18 cellular contexts compared by ENCODE assay signal in genomic region chr19:54473983-54474382, GRCh38. TPM values are rescaled to one million over a fixed set of nuclear protein-coding genes. Genes with fewer than 3 reads are reported as not detected.
DNase-seq lines count a peak whose midpoint lies in the region; ATAC-seq, FAIRE-seq and TF ChIP-seq lines count a peak whose summit lies in the region.
"Had no signal": no experiment of that assay in that cellular context is flagged by ENCODE, and none has a peak within 500 bp of the region (broad histone marks: within the 10 kb centered on the region; RNA-seq: fewer than 3 reads in every experiment).

No MANE protein-coding gene starts in this region.

- H3K27me3 ChIP-seq in breast epithelium (no peaks in the 10 kb centered on the region), endothelial cell of umbilical vein (ENCODE audit: control insufficient read depth in 2 of 2, insufficient read depth in 2 of 2, low read length in 2 of 2) (no peaks in the 10 kb centered on the region), muscle layer of colon (ENCODE audit: control insufficient read depth in 1 of 2, insufficient read depth in 2 of 2, low read length in 2 of 2) (peaks cover 4 to 22% of the 10 kb centered on the region in 2 donors), upper lobe of right lung (peaks cover 24% of the 10 kb centered on the region)
- H3K27me3 ChIP-seq: ovary had no signal

- H3K4me2 ChIP-seq in endothelial cell of umbilical vein (ENCODE audit: insufficient read depth, low read length) = peak overlapping the region; percentile 57

- no peaks in the 10 kb centered on the region for H3K36me3 ChIP-seq in breast epithelium
- no peaks in the 10 kb centered on the region for H3K36me3 ChIP-seq in endothelial cell of umbilical vein (ENCODE audit: control insufficient read depth in 2 of 2, extremely low read depth in 1 of 2, insufficient read depth in 2 of 2, low read length in 2 of 2)
- no peaks in the 10 kb centered on the region for H3K36me3 ChIP-seq in muscle layer of colon (ENCODE audit: insufficient read depth, low read length)
- no peaks in the 10 kb centered on the region for H3K36me3 ChIP-seq in upper lobe of right lung
- H3K36me3 ChIP-seq: ovary had no signal

- FAIRE-seq in endothelial cell of umbilical vein (lab: Jason Lieb, UNC) (no peak), RCC 7860 (lab: Jason Lieb, UNC) (no peak)
- FAIRE-seq: bronchial epithelial cell had no signal

- H4K20me1 ChIP-seq in endothelial cell of umbilical vein (replicated peaks; ENCODE audit: control insufficient read depth, extremely low read depth, insufficient read depth, low read length) = no peaks in the 10 kb centered on the region

- peaks cover 18% of the 10 kb centered on the region for H3K4me1 Mint-ChIP-seq in MCF 10A (ENCODE audit: insufficient read depth, unreplicated experiment)
- H3K4me1 Mint-ChIP-seq in type B pancreatic cell (ENCODE audit: unreplicated experiment) = peaks cover 45% of the 10 kb centered on the region

- H3K4me3 Mint-ChIP-seq in MCF 10A (ENCODE audit: unreplicated experiment) (no peak overlapping the region), type B pancreatic cell (peak overlapping the region; percentile 88)
- H3K4me3 Mint-ChIP-seq: CD8-positive, alpha-beta memory T cell had no signal

- POLR2A ChIA-PET in MCF 10A (lab: Yijun Ruan, JAX) = no interaction called here
- POLR2A ChIA-PET in endothelial cell of umbilical vein (lab: Charles Lee) = interaction anchor here (1.4 kb wide), 2 partner anchors 10 to 12 kb away, joined by 4 to 6 read pairs; partner anchors contain the start of gene LENG9

- no peaks in the 10 kb centered on the region for H3K9me3 Mint-ChIP-seq in MCF 10A (ENCODE audit: unreplicated experiment)
- no peaks in the 10 kb centered on the region for H3K9me3 Mint-ChIP-seq in type B pancreatic cell
- H3K9me3 Mint-ChIP-seq: CD8-positive, alpha-beta memory T cell had no signal

- peak overlapping the region; percentile 71 to 83 for H3K27ac ChIP-seq in breast epithelium
- H3K27ac ChIP-seq in endothelial cell of umbilical vein (ENCODE audit: insufficient read depth, low read depth, low read length) = peak overlapping the region; percentile 68
- H3K27ac ChIP-seq in muscle layer of colon (ENCODE audit: low read depth, low read length) = peak overlapping the region; percentile 45
- no peak overlapping the region for H3K27ac ChIP-seq in upper lobe of right lung
- H3K27ac ChIP-seq: ovary, VCaP had no signal

- no peak overlapping the region for H3K27ac Mint-ChIP-seq in MCF 10A (ENCODE audit: low read depth, unreplicated experiment)
- H3K27ac Mint-ChIP-seq in type B pancreatic cell = peak overlapping the region; percentile 96

- TF ChIP-seq POLR2A in breast epithelium (IDR thresholded peaks at IDR 0.05) (no peak), endothelial cell of umbilical vein (IDR thresholded peaks at IDR 0.05; ENCODE audit: low read depth, low read length) (no peak)

- H3K4me3 ChIP-seq in breast epithelium = peak overlapping the region in 1 of 3 donors; percentile 65
- H3K4me3 ChIP-seq in endothelial cell of umbilical vein (replicated peaks in 1 of 3; ENCODE audit: insufficient read depth in 1 of 3, low read depth in 1 of 3, low read length in 3 of 3) = no peak overlapping the region
- H3K4me3 ChIP-seq in muscle layer of colon (ENCODE audit: low read depth in 1 of 2, low read length in 2 of 2) = no peak overlapping the region
- no peak overlapping the region for H3K4me3 ChIP-seq in upper lobe of right lung

- CTCF ChIA-PET in MCF 10A (lab: Yijun Ruan, JAX) (interaction anchor here (1.2 kb wide), 1 partner anchor 35 kb away, joined by 3 read pairs; no protein-coding TSS in a partner anchor), endothelial cell of umbilical vein (lab: Charles Lee) (interaction anchor here (1.0 to 1.7 kb wide), 5 partner anchors 8 to 444 kb away, joined by 3 to 21 read pairs (median 7); partner anchors contain the start of gene LENG9)

- intact Hi-C loops in breast epithelium (cut with DNase I; ENCODE audit: low total_unique reads) = loop anchor here (10.0 kb wide), 1 partner anchor 589 kb away; the partner anchor contains the start of gene PRKCG
- intact Hi-C loops in MCF 10A (cut with micrococcal nuclease) = no loop called here
- intact Hi-C loops in endothelial cell of umbilical vein (cut with micrococcal nuclease) = loop anchor here (1.0 kb wide), 1 partner anchor 49 kb away; no protein-coding TSS in a partner anchor
- intact Hi-C loops in upper lobe of right lung (cut with DNase I) = no loop called here

- H2AFZ ChIP-seq in endothelial cell of umbilical vein (ENCODE audit: low read depth, low read length) = peak overlapping the region; percentile 90

- no TSS peak for BruUV-seq in MCF 10A (replicated peaks; lab: Mats Ljungman, UMichigan)
- no TSS peak for BruUV-seq in endothelial cell of umbilical vein (replicated peaks; lab: Mats Ljungman, UMichigan)

- H3K4me1 ChIP-seq in breast epithelium (peaks cover 5 to 8% of the 10 kb centered on the region in 2 donors), endothelial cell of umbilical vein (ENCODE audit: control insufficient read depth, extremely low read depth, insufficient read depth, low read length) (peaks cover 35% of the 10 kb centered on the region), muscle layer of colon (ENCODE audit: insufficient read depth, low read length) (peaks cover 5% of the 10 kb centered on the region), upper lobe of right lung (peaks cover 30% of the 10 kb centered on the region)

- H3K9me1 ChIP-seq in endothelial cell of umbilical vein (replicated peaks; ENCODE audit: control insufficient read depth, extremely low read depth, insufficient read depth, low read length) = no peaks in the 10 kb centered on the region

- dilution Hi-C loops in endothelial cell of umbilical vein (cut with MboI; ENCODE audit: extremely low pct_ligation_motif_present, low sequenced_read_pairs) = no loop called here

- no peak for ATAC-seq in upper lobe of right lung

- DNase-seq in breast epithelium (ENCODE audit: low spot score in 2 of 2) (no peak), MCF 10A (ENCODE audit: unreplicated experiment) (no peak), endothelial cell of umbilical vein (ENCODE audit: low read depth, low spot score) (no peak), type B pancreatic cell (ENCODE audit: extremely low spot score, unreplicated experiment) (no peak), RCC 7860 (ENCODE audit: low spot score) (no peak), upper lobe of right lung (no peak)
- no peak for DNase-seq in activated naive CD4-positive, alpha-beta T cell treated with anti-CD3 and anti-CD28 coated beads, Interleukin-2, amount 50 U/mL, for 16 hours
- DNase-seq: 8988T; activated naive CD4-positive, alpha-beta T cell; CD8-positive, alpha-beta memory T cell; NCI-H1417; NCI-H345; stimulated activated CD8-positive, alpha-beta memory T cell treated with anti-CD3 and anti-CD28 coated beads, Interleukin-4, amount 100 ng/mL, for 48 hours had no signal

- peaks cover 1% of the 10 kb centered on the region for H3K79me2 ChIP-seq in endothelial cell of umbilical vein (ENCODE audit: control insufficient read depth, insufficient read depth, low read length)

- H3K9me3 ChIP-seq in breast epithelium (no peaks in the 10 kb centered on the region), endothelial cell of umbilical vein (replicated peaks; ENCODE audit: control insufficient read depth, insufficient read depth, low read length) (no peaks in the 10 kb centered on the region), muscle layer of colon (ENCODE audit: low read length) (no peaks in the 10 kb centered on the region), upper lobe of right lung (no peaks in the 10 kb centered on the region)
- H3K9me3 ChIP-seq: ovary had no signal

- no peak for TF ChIP-seq CTCF in breast epithelium (IDR thresholded peaks at IDR 0.05)
- TF ChIP-seq CTCF in MCF 10A (IDR thresholded peaks at IDR 0.05; ENCODE audit: unreplicated experiment) = no peak
- no peak for TF ChIP-seq CTCF in endothelial cell of umbilical vein (IDR thresholded peaks at IDR 0.05; ENCODE audit: extremely low read depth in 1 of 2, insufficient read depth in 1 of 2, low read depth in 1 of 2, low read length in 2 of 2)
- no peak for TF ChIP-seq CTCF in type B pancreatic cell (conservative IDR thresholded peaks at IDR 0.05)
- no peak for TF ChIP-seq CTCF in upper lobe of right lung (IDR thresholded peaks at IDR 0.05)

- H3K9ac ChIP-seq in endothelial cell of umbilical vein (replicated peaks; ENCODE audit: extremely low read depth, insufficient read depth, low read length) (no peak overlapping the region), muscle layer of colon (ENCODE audit: low read length) (no peak overlapping the region)

- H3K36me3 Mint-ChIP-seq in MCF 10A (ENCODE audit: insufficient read depth, unreplicated experiment) (no peaks in the 10 kb centered on the region), type B pancreatic cell (peaks cover 4% of the 10 kb centered on the region)
- H3K36me3 Mint-ChIP-seq: CD8-positive, alpha-beta memory T cell had no signal

- H3K27me3 Mint-ChIP-seq in MCF 10A (ENCODE audit: insufficient read depth, unreplicated experiment) (peaks cover 21% of the 10 kb centered on the region), type B pancreatic cell (peaks cover 35% of the 10 kb centered on the region)

RNA-seq across cellular contexts. Expression of gene CDC42EP5, which starts 0.9 kb away (rescaled TPM):
- total RNA-seq in breast epithelium (10 to 100 TPM in 2 of 3 donors, 1 to 10 TPM in 1; 8.8 to 40.6 (median 17.4) TPM), MCF 10A (2022) (3.0 TPM in 2 replicates), endothelial cell of umbilical vein (73.8 and 85.5 TPM in 2 replicates), type B pancreatic cell (ENCODE audit: low replicate concordance) (16.1 and 24.3 TPM in 2 replicates), upper lobe of right lung (38.2 TPM)
- 37.3 and 48.3 TPM in 2 replicates for polyA plus RNA-seq in endothelial cell of umbilical vein
- 10.6 and 30.3 TPM in 2 replicates for polyA plus RNA-seq in endothelial cell of umbilical vein (2011; cell fraction: cytosol; rRNA removed)
- polyA plus RNA-seq in endothelial cell of umbilical vein (2011; cell fraction: nucleus; rRNA removed) = 10.9 and 11.5 TPM in 2 replicates
- polyA plus RNA-seq in endothelial cell of umbilical vein (2012) = 16.2 and 50.4 TPM in 2 replicates
- polyA minus RNA-seq in endothelial cell of umbilical vein = 2.6 and 3.6 TPM in 2 replicates
- not detected for polyA minus RNA-seq in endothelial cell of umbilical vein (2011; cell fraction: cytosol; rRNA and poly(A)+ RNA removed)
- polyA minus RNA-seq in endothelial cell of umbilical vein (2011; cell fraction: nucleus; rRNA and poly(A)+ RNA removed) = 1.4 and 6.2 TPM in 2 replicates
- polyA plus RNA-seq: CD8-positive, alpha-beta memory T cell had no signal

RNA-seq across cellular contexts. Expression of gene LENG9, which starts 10.4 kb away (rescaled TPM):
- 1 to 10 TPM; 4.5 to 8.2 (median 4.8) TPM for total RNA-seq in breast epithelium
- 6.9 and 9.3 TPM in 2 replicates for total RNA-seq in MCF 10A (2022)
- total RNA-seq in endothelial cell of umbilical vein = 2.8 and 3.2 TPM in 2 replicates
- 0.97 and 1.5 TPM in 2 replicates for polyA plus RNA-seq in endothelial cell of umbilical vein
- 0.61 and 0.93 TPM in 2 replicates for polyA plus RNA-seq in endothelial cell of umbilical vein (2011; cell fraction: cytosol; rRNA removed)
- polyA plus RNA-seq in endothelial cell of umbilical vein (2011; cell fraction: nucleus; rRNA removed) = 0.70 and 0.76 TPM in 2 replicates
- polyA plus RNA-seq in endothelial cell of umbilical vein (2012) = 1.8 and 3.8 TPM in 2 replicates
- polyA minus RNA-seq in endothelial cell of umbilical vein = 0.74 and 2.1 TPM in 2 replicates
- polyA minus RNA-seq in endothelial cell of umbilical vein (2011; cell fraction: cytosol; rRNA and poly(A)+ RNA removed) = 7.8 TPM
- polyA minus RNA-seq in endothelial cell of umbilical vein (2011; cell fraction: nucleus; rRNA and poly(A)+ RNA removed) = 0.87 and 3.4 TPM in 2 replicates
- 3.9 and 4.2 TPM in 2 replicates for total RNA-seq in type B pancreatic cell (ENCODE audit: low replicate concordance)
- 7.2 TPM for total RNA-seq in upper lobe of right lung

RNA-seq across cellular contexts. Expression of gene LENG8, which starts 25.0 kb away (rescaled TPM):
- total RNA-seq in breast epithelium (100 to 1,000 TPM in 2 of 3 donors, 10 to 100 TPM in 1; 82.9 to 204 (median 148) TPM), MCF 10A (2022) (238 and 249 TPM in 2 replicates), endothelial cell of umbilical vein (213 and 218 TPM in 2 replicates), type B pancreatic cell (ENCODE audit: low replicate concordance) (135 and 196 TPM in 2 replicates), upper lobe of right lung (191 TPM)
- polyA plus RNA-seq in endothelial cell of umbilical vein = 130 and 134 TPM in 2 replicates
- polyA plus RNA-seq in endothelial cell of umbilical vein (2011; cell fraction: cytosol; rRNA removed) = 15.7 and 31.4 TPM in 2 replicates
- 910 and 958 TPM in 2 replicates for polyA plus RNA-seq in endothelial cell of umbilical vein (2011; cell fraction: nucleus; rRNA removed)
- polyA plus RNA-seq in endothelial cell of umbilical vein (2012) = 88.4 and 126 TPM in 2 replicates
- polyA minus RNA-seq in endothelial cell of umbilical vein = 105 and 107 TPM in 2 replicates
- polyA minus RNA-seq in endothelial cell of umbilical vein (2011; cell fraction: cytosol; rRNA and poly(A)+ RNA removed) = 9.1 TPM
- 160 and 181 TPM in 2 replicates for polyA minus RNA-seq in endothelial cell of umbilical vein (2011; cell fraction: nucleus; rRNA and poly(A)+ RNA removed)

RNA-seq across cellular contexts. Expression of gene LAIR2, which starts 28.6 kb away (rescaled TPM):
- not detected for total RNA-seq in breast epithelium
- total RNA-seq in MCF 10A (2022) = not detected in 2 replicates
- total RNA-seq in endothelial cell of umbilical vein = not detected in 2 replicates
- polyA plus RNA-seq in endothelial cell of umbilical vein = not detected in 2 replicates
- polyA plus RNA-seq in endothelial cell of umbilical vein (2011; cell fraction: cytosol; rRNA removed) = not detected in 2 replicates
- not detected in 2 replicates for polyA plus RNA-seq in endothelial cell of umbilical vein (2011; cell fraction: nucleus; rRNA removed)
- not detected in 2 replicates for polyA plus RNA-seq in endothelial cell of umbilical vein (2012)
- not detected in 2 replicates for polyA minus RNA-seq in endothelial cell of umbilical vein
- not detected for polyA minus RNA-seq in endothelial cell of umbilical vein (2011; cell fraction: cytosol; rRNA and poly(A)+ RNA removed)
- not detected in 2 replicates for polyA minus RNA-seq in endothelial cell of umbilical vein (2011; cell fraction: nucleus; rRNA and poly(A)+ RNA removed)
- not detected in 2 replicates for total RNA-seq in type B pancreatic cell (ENCODE audit: low replicate concordance)
- not detected for total RNA-seq in upper lobe of right lung
- total RNA-seq: bronchial epithelial cell, lung microvascular endothelial cell, ovary had no signal
- polyA plus RNA-seq: ovary had no signal

RNA-seq across cellular contexts. Expression of gene TTYH1, which starts 58.7 kb away (rescaled TPM):
- total RNA-seq in breast epithelium (1 to 10 TPM in 2 of 3 donors, under 1 TPM in 1; 0.48 to 4.6 (median 4.0) TPM), MCF 10A (2022) (not detected in 2 replicates), endothelial cell of umbilical vein (not detected in 2 replicates), type B pancreatic cell (ENCODE audit: low replicate concordance) (8.7 and 50.7 TPM in 2 replicates), upper lobe of right lung (not detected)
- polyA plus RNA-seq in endothelial cell of umbilical vein = not detected in 2 replicates
- not detected in 2 replicates for polyA plus RNA-seq in endothelial cell of umbilical vein (2011; cell fraction: cytosol; rRNA removed)
- not detected in 2 replicates for polyA plus RNA-seq in endothelial cell of umbilical vein (2011; cell fraction: nucleus; rRNA removed)
- 0.16 and 0.41 TPM in 2 replicates for polyA plus RNA-seq in endothelial cell of umbilical vein (2012)
- not detected in 2 replicates for polyA minus RNA-seq in endothelial cell of umbilical vein
- not detected for polyA minus RNA-seq in endothelial cell of umbilical vein (2011; cell fraction: cytosol; rRNA and poly(A)+ RNA removed)
- polyA minus RNA-seq in endothelial cell of umbilical vein (2011; cell fraction: nucleus; rRNA and poly(A)+ RNA removed) = not detected in 2 replicates
- total RNA-seq: bronchial epithelial cell, lung microvascular endothelial cell had no signal
- polyA plus RNA-seq: CD8-positive, alpha-beta memory T cell had no signal

Comparison
In these comparisons a context has a peak if more than half of its experiments do, and no peak if none do; other contexts are left out.
1. intact Hi-C loops: an anchor here in breast epithelium (10.0 kb wide) and endothelial cell of umbilical vein (1.0 kb wide); none called in MCF 10A and upper lobe of right lung.